Comparison of ENCODE assay signal across 1 cellular context in genomic region chr20:50730765-50731054, GRCh38.
A peak's percentile ranks its signal among the peaks of the same experiment; 100 is the strongest.
TF ChIP-seq lines count a peak whose summit lies in the region.

No MANE protein-coding gene starts in this region.

TF ChIP-seq in H1, 55 proteins besides CTCF, POLR2A, EP300 and RAD21 (continued from another document):
- TF ChIP-seq RXRA (IDR thresholded peaks at IDR 0.05; ENCODE audit: insufficient read depth, low read depth, low read length) (no peak), CTBP2 (IDR thresholded peaks at IDR 0.05; ENCODE audit: borderline replicate concordance, insufficient read depth, insufficient read length, low read length) (peak; percentile 14), TCF12 (IDR thresholded peaks at IDR 0.05; ENCODE audit: low read depth, low read length) (no peak), BACH1 (IDR thresholded peaks at IDR 0.05; ENCODE audit: low read length) (no peak), SIX5 (IDR thresholded peaks at IDR 0.05; ENCODE audit: low read depth, low read length) (no peak), PHF8 (conservative IDR thresholded peaks at IDR 0.05; ENCODE audit: low read depth, low read length) (peak; percentile 49; the same call in 1 of the 2 replicates), CEBPB (IDR thresholded peaks at IDR 0.05; ENCODE audit: low read depth, low read length) (no peak), GABPA (IDR thresholded peaks at IDR 0.05; ENCODE audit: borderline replicate concordance, insufficient read depth, low read length) (no peak), TAF1 (IDR thresholded peaks at IDR 0.05; ENCODE audit: low read depth, low read length) (peak; percentile 43; the same call in 1 of the 2 replicates), YY1 (IDR thresholded peaks at IDR 0.05; ENCODE audit: low read depth, low read length) (no peak), E2F6 (IDR thresholded peaks at IDR 0.05) (peak; percentile 30; the same call in 1 of the 2 replicates), ATF3 (IDR thresholded peaks at IDR 0.05; ENCODE audit: insufficient read depth, low read depth, low read length) (no peak), JUND (IDR thresholded peaks at IDR 0.05; ENCODE audit: low read length) (no peak), CREB1 (IDR thresholded peaks at IDR 0.05) (no peak; the same call in 1 of the 2 replicates), NRF1 (IDR thresholded peaks at IDR 0.05; ENCODE audit: low read depth, low read length) (no peak)
TF ChIP-seq in H1: peak in this region for 6.
